ENCODE assay signal across 8 cellular contexts in the genomic region with DNA sequence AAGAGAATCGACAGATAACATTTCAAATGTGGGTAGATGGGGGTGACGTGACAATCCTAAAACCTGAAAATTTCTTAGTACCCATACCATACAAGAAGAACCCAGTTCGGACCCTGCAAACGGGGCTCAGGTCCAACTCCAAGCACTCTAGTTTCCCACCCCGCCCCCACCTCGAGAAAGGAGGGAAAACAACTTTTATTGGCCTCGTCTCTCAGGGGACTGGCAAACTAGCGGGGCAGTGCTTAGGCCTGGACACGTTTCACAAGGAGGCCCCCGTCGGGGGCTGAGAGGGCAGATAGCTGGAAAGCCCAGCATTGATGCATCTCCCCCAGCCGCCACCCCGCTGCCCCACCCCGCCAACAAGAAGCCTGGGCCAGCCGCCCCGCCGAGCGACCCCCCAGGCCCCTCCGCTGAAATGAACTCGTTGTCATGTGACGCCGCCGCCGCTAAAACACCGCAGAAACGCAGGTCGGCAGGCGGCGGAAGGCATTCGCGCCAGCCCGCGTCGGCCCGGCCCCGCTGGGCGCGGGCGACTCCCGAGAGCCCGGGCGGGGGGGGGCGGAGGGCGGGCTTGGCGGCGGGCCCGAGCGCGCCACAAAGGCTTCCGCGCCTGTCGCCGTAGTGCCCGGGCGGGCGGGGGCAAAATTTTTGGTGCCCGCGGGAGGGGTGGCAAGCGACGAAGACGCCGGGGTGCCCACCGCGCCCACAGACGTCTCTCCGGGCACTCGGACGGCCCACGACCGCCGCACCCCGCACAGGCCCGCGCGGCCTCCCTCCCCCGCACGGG. TPM values are rescaled to one million over a fixed set of nuclear protein-coding genes. Genes with fewer than 3 reads are reported as not detected.
DNase-seq lines count a peak whose midpoint lies in the region; ATAC-seq and TF ChIP-seq lines count a peak whose summit lies in the region.

No MANE protein-coding gene starts in this region.

- DNase-seq in C1 segment of cervical spinal cord (lab: John Stamatoyannopoulos, UW) (peak in 13 of 14 donors; percentile 26 to 92 (median 82)), Kasumi-1 (lab: John Stamatoyannopoulos, UW) (peak; percentile 68), SHP77 treated with DMSO at 0.1 percent for 48 hours (lab: John Stamatoyannopoulos, UW) (peak; percentile 65), activated gamma-delta T cell treated with Interleukin-2 at 50 U/mL for 16 hours (peak; percentile 64), foreskin fibroblast (peak; percentile 62 to 79), neural progenitor cell (ENCODE audit: low spot score) (peak; percentile 94)

- peak overlapping the region; percentile 81 for H3K9ac ChIP-seq in neural progenitor cell
- H3K9ac ChIP-seq in stomach smooth muscle (ENCODE audit: low read length in 2 of 2), result peak overlapping the region; percentile 90 to 94

- peak overlapping the region; percentile 94 for H3K4me3 Mint-ChIP-seq in neural progenitor cell

- H3F3A ChIP-seq in neural progenitor cell (ENCODE audit: low read depth), result peaks cover 38% of the 10 kb centered on the region

- H3K9me3 Mint-ChIP-seq in neural progenitor cell, result no peaks in the 10 kb centered on the region

- no peak for TF ChIP-seq CTCF in foreskin fibroblast (IDR thresholded peaks at IDR 0.05; ENCODE audit: low read depth, low read length)
- no peak for TF ChIP-seq CTCF in neural progenitor cell (IDR thresholded peaks at IDR 0.05)

- peaks cover 43% of the 10 kb centered on the region for H3K4me1 Mint-ChIP-seq in neural progenitor cell

- H3K27ac ChIP-seq in neural progenitor cell (peak overlapping the region; percentile 99), stomach smooth muscle (ENCODE audit: low read length) (peak overlapping the region; percentile 99)

- H4K20me1 ChIP-seq in neural progenitor cell (ENCODE audit: low read depth), result no peaks in the 10 kb centered on the region

- no peaks in the 10 kb centered on the region for H3K36me3 ChIP-seq in neural progenitor cell
- H3K36me3 ChIP-seq in stomach smooth muscle (ENCODE audit: control insufficient read depth in 2 of 2, insufficient read depth in 2 of 2, low read length in 2 of 2), result no peaks in the 10 kb centered on the region

- H3K79me2 ChIP-seq in neural progenitor cell (ENCODE audit: low read depth), result peaks cover 60% of the 10 kb centered on the region

- H3K4me1 ChIP-seq in neural progenitor cell (peaks cover 40% of the 10 kb centered on the region), stomach smooth muscle (ENCODE audit: control insufficient read depth, insufficient read depth, low read length) (peaks cover 22% of the 10 kb centered on the region)

- peaks cover 8% of the 10 kb centered on the region for H3K27me3 Mint-ChIP-seq in neural progenitor cell (ENCODE audit: insufficient read depth, low read depth)

- no peaks in the 10 kb centered on the region for H3K27me3 ChIP-seq in neural progenitor cell
- H3K27me3 ChIP-seq in stomach smooth muscle (ENCODE audit: control insufficient read depth in 1 of 2, insufficient read depth in 2 of 2, low read length in 2 of 2), result no peaks in the 10 kb centered on the region

- no peaks in the 10 kb centered on the region for H3K9me3 ChIP-seq in neural progenitor cell (ENCODE audit: low read depth)
- H3K9me3 ChIP-seq in stomach smooth muscle (ENCODE audit: control insufficient read depth in 2 of 2, low read length in 2 of 2), result no peaks in the 10 kb centered on the region

- peak overlapping the region; percentile 77 to 79 for H3K4me3 ChIP-seq in foreskin fibroblast (ENCODE audit: low read depth in 1 of 2, low read length in 2 of 2)
- H3K4me3 ChIP-seq in neural progenitor cell, result peak overlapping the region; percentile 77
- H3K4me3 ChIP-seq in stomach smooth muscle (ENCODE audit: low read length in 2 of 2), result peak overlapping the region; percentile 88 to 98

- peaks cover 7% of the 10 kb centered on the region for H3K36me3 Mint-ChIP-seq in neural progenitor cell

- H3K4me2 ChIP-seq in neural progenitor cell, result peak overlapping the region; percentile 82

- peak; percentile 9 for ATAC-seq in GM21390 (IDR thresholded peaks at IDR 0.05; ENCODE audit: unreplicated experiment)

- peak overlapping the region; percentile 99 for H3K27ac Mint-ChIP-seq in neural progenitor cell

- H2AFZ ChIP-seq in neural progenitor cell (replicated peaks), result peak overlapping the region; percentile 51

RNA-seq across cellular contexts. Expression of a gene that starts 0.7 kb away (rescaled TPM):
- 23.8 and 38.3 TPM in 2 replicates for total RNA-seq in neural progenitor cell (ENCODE audit: low replicate concordance)

Comparison
In these comparisons a context has a peak if more than half of its experiments do, and no peak if none do; other contexts are left out.
1. Peak in every context shown above with its lines: DNase-seq, ATAC-seq, H3K4me3 ChIP-seq and H3K27ac ChIP-seq.